In genomic region chr19:12610540-12611360, GRCh38 we compare ENCODE assay signal across 1 cellular context.
TF ChIP-seq lines count a peak whose summit lies in the region.

ZNF490 (minus strand) TSS chr19:12610813; CDS start chr19:12610680, 133 bp downstream.
ZNF791 (plus strand) TSS chr19:12610920; CDS start chr19:12611080, 160 bp downstream.

TF ChIP-seq in HepG2, 621 proteins besides CTCF, POLR2A, EP300 and RAD21 (continued from another document):
- TF ChIP-seq ZBTB43 (CRISPR knock-in tag; conservative IDR thresholded peaks at IDR 0.05) (no peak), CBX2 (IDR thresholded peaks at IDR 0.05; ENCODE audit: low read depth, low read length) (no peak), CBX2 (CRISPR knock-in tag; IDR thresholded peaks at IDR 0.05; ENCODE audit: low read depth) (no peak), ZSCAN21 (CRISPR knock-in tag; IDR thresholded peaks at IDR 0.05; ENCODE audit: borderline replicate concordance) (peak; percentile 64; the same call in 1 of the 2 replicates), SPEN (CRISPR knock-in tag; IDR thresholded peaks at IDR 0.05; ENCODE audit: low read depth) (peak; percentile 82), KMT2A (CRISPR knock-in tag; IDR thresholded peaks at IDR 0.05) (peak; percentile 97), SSRP1 (CRISPR knock-in tag; IDR thresholded peaks at IDR 0.05) (0 out of 2 replicates have a peak, but pooled peaks have one; percentile 33), ZNF20 (CRISPR knock-in tag; IDR thresholded peaks at IDR 0.05) (no peak), UBTF (CRISPR knock-in tag; IDR thresholded peaks at IDR 0.05) (peak; percentile 55), HIC2 (CRISPR knock-in tag; IDR thresholded peaks at IDR 0.05; ENCODE audit: low read depth) (peak; percentile 32; the same call in 1 of the 2 replicates)
TF ChIP-seq in HepG2: peak in this region for 287.
